12 cellular contexts compared by ENCODE assay signal in the genomic region with DNA sequence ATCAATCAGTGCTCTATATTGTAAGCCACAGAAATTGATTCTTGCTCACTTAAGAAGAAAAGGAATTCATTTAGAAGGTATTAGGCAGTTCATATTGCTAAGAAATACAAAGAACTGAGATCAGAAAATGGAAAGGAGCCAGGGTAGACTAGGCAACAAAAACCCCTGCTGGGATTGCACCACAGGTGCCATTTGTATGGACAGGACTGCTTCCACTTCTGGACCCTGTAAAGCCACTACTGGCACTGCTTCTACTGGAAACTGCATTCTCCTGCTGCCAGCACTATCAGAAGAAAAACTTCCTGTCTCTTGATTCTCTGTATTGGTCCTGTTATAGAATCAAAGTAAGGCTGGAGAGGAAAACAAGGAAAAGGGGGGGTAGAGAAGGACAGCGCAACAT. TPM values are rescaled to one million over a fixed set of nuclear protein-coding genes. Genes with fewer than 3 reads are reported as not detected.
DNase-seq lines count a peak whose midpoint lies in the region; ATAC-seq and TF ChIP-seq lines count a peak whose summit lies in the region.
"Had no signal": no experiment of that assay in that cellular context is flagged by ENCODE, and none has a peak within 500 bp of the region (broad histone marks: within the 10 kb centered on the region; RNA-seq: fewer than 3 reads in every experiment).

No MANE protein-coding gene starts in this region.

- TF ChIP-seq CTCF in heart right ventricle (IDR thresholded peaks at IDR 0.05) (no peak), fibroblast of pulmonary artery (IDR thresholded peaks at IDR 0.05; ENCODE audit: low read length, missing control alignments) (no peak), upper lobe of right lung (IDR thresholded peaks at IDR 0.05) (no peak)

- H3K9me3 ChIP-seq in heart right ventricle (peaks cover 0 to 37% (median 27%) of the 10 kb centered on the region in 11 donors), upper lobe of right lung (peaks cover 22% of the 10 kb centered on the region)

- peak in 1 of 2 donors; percentile 9 for DNase-seq in heart right ventricle
- no peak for DNase-seq in cardiac septum (ENCODE audit: low spot score)
- DNase-seq in NCI-H69 (lab: John Stamatoyannopoulos, UW) = peak; percentile 85
- DNase-seq in fibroblast of pulmonary artery (ENCODE audit: low read depth) = peak; percentile 89
- no peak for DNase-seq in upper lobe of right lung
- DNase-seq in ecto neural progenitor cell (ENCODE audit: low spot score) = no peak
- no peak for DNase-seq in activated T-helper 1 cell treated with anti-CD3 and anti-CD28 coated beads, Interleukin-12 subunit alpha, Interleukin-12 subunit beta, Interleukin-2, Interleukin-4 antibody, amounts not matched to agents 30 ng/mL and 10 ng/mL and 1 ng/mL, durations not matched to agents 14 hours and 24 hours and 36 hours (ENCODE audit: low spot score)
- DNase-seq in NCI-H1694 treated with DMSO at 0.1 percent for 48 hours (lab: John Stamatoyannopoulos, UW) = no peak
- DNase-seq: activated T-cell treated with anti-CD3 and anti-CD28 coated beads, Interleukin-2, amount 50 U/mL, for 1 hour had no signal

- H3K4me1 Mint-ChIP-seq in activated T-helper 1 cell treated with anti-CD3 and anti-CD28 coated beads, Interleukin-12 subunit alpha, Interleukin-12 subunit beta, Interleukin-2, Interleukin-4 antibody, amounts not matched to agents 30 ng/mL and 10 ng/mL and 1 ng/mL, durations not matched to agents 14 hours and 24 hours and 36 hours (ENCODE audit: low read depth) = peaks cover 28% of the 10 kb centered on the region

- H3K27ac Mint-ChIP-seq in activated T-helper 1 cell treated with anti-CD3 and anti-CD28 coated beads, Interleukin-12 subunit alpha, Interleukin-12 subunit beta, Interleukin-2, Interleukin-4 antibody, amounts not matched to agents 30 ng/mL and 10 ng/mL and 1 ng/mL, durations not matched to agents 14 hours and 24 hours and 36 hours = no peak overlapping the region

- peaks cover 0 to 40% (median 23%) of the 10 kb centered on the region in 9 donors for H3K4me1 ChIP-seq in heart right ventricle
- H3K4me1 ChIP-seq in upper lobe of right lung = peaks cover 17% of the 10 kb centered on the region
- H3K4me1 ChIP-seq: ascending aorta had no signal

- H3K27ac ChIP-seq in heart right ventricle = peak overlapping the region in 1 of 10 donors; percentile 21
- no peak overlapping the region for H3K27ac ChIP-seq in upper lobe of right lung
- H3K27ac ChIP-seq: ascending aorta, SK-N-MC had no signal

- intact Hi-C loops in heart right ventricle (cut with DNase I) = no loop called here
- intact Hi-C loops in cardiac septum (cut with DNase I) = no loop called here
- intact Hi-C loops in upper lobe of right lung (cut with DNase I) = no loop called here
- intact Hi-C loops in activated T-helper 1 cell treated with anti-CD3 and anti-CD28 coated beads, Interleukin-12 subunit alpha, Interleukin-12 subunit beta, Interleukin-2, Interleukin-4 antibody, amounts not matched to agents 30 ng/mL and 10 ng/mL and 1 ng/mL, durations not matched to agents 14 hours and 24 hours and 36 hours (cut with micrococcal nuclease) = no loop called here

- H3K9me3 Mint-ChIP-seq in activated T-helper 1 cell treated with anti-CD3 and anti-CD28 coated beads, Interleukin-12 subunit alpha, Interleukin-12 subunit beta, Interleukin-2, Interleukin-4 antibody, amounts not matched to agents 30 ng/mL and 10 ng/mL and 1 ng/mL, durations not matched to agents 14 hours and 24 hours and 36 hours = peaks cover 26% of the 10 kb centered on the region

- no peaks in the 10 kb centered on the region for H3K27me3 Mint-ChIP-seq in activated T-helper 1 cell treated with anti-CD3 and anti-CD28 coated beads, Interleukin-12 subunit alpha, Interleukin-12 subunit beta, Interleukin-2, Interleukin-4 antibody, amounts not matched to agents 30 ng/mL and 10 ng/mL and 1 ng/mL, durations not matched to agents 14 hours and 24 hours and 36 hours (ENCODE audit: insufficient read depth)
- H3K27me3 Mint-ChIP-seq: natural killer cell treated with Interleukin-12 subunit alpha and Interleukin-12 subunit beta and Interleukin-15 and Interleukin-18, amount 100 ng/mL, for 72 hours had no signal

- peak in 6 of 8 donors; percentile 67 to 80 (median 74) for ATAC-seq in heart right ventricle
- ATAC-seq in upper lobe of right lung = peak; percentile 49
- ATAC-seq: natural killer cell treated with Interleukin-12 subunit alpha and Interleukin-12 subunit beta and Interleukin-15 and Interleukin-18, amount 100 ng/mL, for 72 hours had no signal

- H3K4me3 ChIP-seq in heart right ventricle (no peak overlapping the region), fibroblast of pulmonary artery (replicated peaks; ENCODE audit: low read depth, low read length) (no peak overlapping the region), upper lobe of right lung (no peak overlapping the region)
- H3K4me3 ChIP-seq: ascending aorta, SK-N-MC had no signal

- peaks cover 19% of the 10 kb centered on the region for H3K36me3 Mint-ChIP-seq in activated T-helper 1 cell treated with anti-CD3 and anti-CD28 coated beads, Interleukin-12 subunit alpha, Interleukin-12 subunit beta, Interleukin-2, Interleukin-4 antibody, amounts not matched to agents 30 ng/mL and 10 ng/mL and 1 ng/mL, durations not matched to agents 14 hours and 24 hours and 36 hours (ENCODE audit: low read depth)

- H3K27me3 ChIP-seq in heart right ventricle = no peaks in the 10 kb centered on the region
- H3K27me3 ChIP-seq in upper lobe of right lung = no peaks in the 10 kb centered on the region
- H3K27me3 ChIP-seq: ascending aorta had no signal

- H3K36me3 ChIP-seq in heart right ventricle = no peaks in the 10 kb centered on the region
- H3K36me3 ChIP-seq in upper lobe of right lung = no peaks in the 10 kb centered on the region
- H3K36me3 ChIP-seq: ascending aorta had no signal

- WGBS in heart right ventricle, 2 donors = 46 to 50% methylated on average over 1 of the region's 1 CpG

- H3K4me3 Mint-ChIP-seq in activated T-helper 1 cell treated with anti-CD3 and anti-CD28 coated beads, Interleukin-12 subunit alpha, Interleukin-12 subunit beta, Interleukin-2, Interleukin-4 antibody, amounts not matched to agents 30 ng/mL and 10 ng/mL and 1 ng/mL, durations not matched to agents 14 hours and 24 hours and 36 hours = no peak overlapping the region
- H3K4me3 Mint-ChIP-seq: natural killer cell treated with Interleukin-12 subunit alpha and Interleukin-12 subunit beta and Interleukin-15 and Interleukin-18, amount 100 ng/mL, for 72 hours had no signal

RNA-seq across cellular contexts. Expression of gene CERT1, which starts 45.9 kb away (rescaled TPM):
- total RNA-seq in heart right ventricle (10 to 100 TPM; 23.1 to 47.6 (median 37.9) TPM), cardiac septum (39.5 TPM), upper lobe of right lung (60.7 TPM)
- 1 to 10 TPM; 6.3 to 8.5 TPM for polyA plus RNA-seq in heart right ventricle
- 41.0 and 43.4 TPM in 2 replicates for total RNA-seq in activated T-helper 1 cell treated with anti-CD3 and anti-CD28 coated beads, Interleukin-12 subunit alpha, Interleukin-12 subunit beta, Interleukin-2, Interleukin-4 antibody, amounts not matched to agents 30 ng/mL and 10 ng/mL and 1 ng/mL, durations not matched to agents 14 hours and 24 hours and 36 hours

RNA-seq across cellular contexts. Expression of gene POLK, which starts 46.2 kb away (rescaled TPM):
- total RNA-seq in heart right ventricle = 10 to 100 TPM; 18.4 to 27.2 (median 23.8) TPM
- 1 to 10 TPM; 4.0 to 6.6 TPM for polyA plus RNA-seq in heart right ventricle
- 26.6 TPM for total RNA-seq in cardiac septum
- total RNA-seq in upper lobe of right lung = 38.2 TPM
- total RNA-seq in activated T-helper 1 cell treated with anti-CD3 and anti-CD28 coated beads, Interleukin-12 subunit alpha, Interleukin-12 subunit beta, Interleukin-2, Interleukin-4 antibody, amounts not matched to agents 30 ng/mL and 10 ng/mL and 1 ng/mL, durations not matched to agents 14 hours and 24 hours and 36 hours = 38.0 and 40.4 TPM in 2 replicates

Comparison
In these comparisons a context has a peak if more than half of its experiments do, and no peak if none do; other contexts are left out.
1. DNase-seq: peak in NCI-H69 (single experiment) and fibroblast of pulmonary artery (single experiment); none in cardiac septum (single experiment), upper lobe of right lung (single experiment), ecto neural progenitor cell (single experiment), activated T-helper 1 cell treated with anti-CD3 and anti-CD28 coated beads, Interleukin-12 subunit alpha, Interleukin-12 subunit beta, Interleukin-2, Interleukin-4 antibody, amounts not matched to agents 30 ng/mL and 10 ng/mL and 1 ng/mL, durations not matched to agents 14 hours and 24 hours and 36 hours (single experiment) and NCI-H1694 treated with DMSO at 0.1 percent for 48 hours (single experiment).